8 cellular contexts compared by ENCODE assay signal in the genomic region with DNA sequence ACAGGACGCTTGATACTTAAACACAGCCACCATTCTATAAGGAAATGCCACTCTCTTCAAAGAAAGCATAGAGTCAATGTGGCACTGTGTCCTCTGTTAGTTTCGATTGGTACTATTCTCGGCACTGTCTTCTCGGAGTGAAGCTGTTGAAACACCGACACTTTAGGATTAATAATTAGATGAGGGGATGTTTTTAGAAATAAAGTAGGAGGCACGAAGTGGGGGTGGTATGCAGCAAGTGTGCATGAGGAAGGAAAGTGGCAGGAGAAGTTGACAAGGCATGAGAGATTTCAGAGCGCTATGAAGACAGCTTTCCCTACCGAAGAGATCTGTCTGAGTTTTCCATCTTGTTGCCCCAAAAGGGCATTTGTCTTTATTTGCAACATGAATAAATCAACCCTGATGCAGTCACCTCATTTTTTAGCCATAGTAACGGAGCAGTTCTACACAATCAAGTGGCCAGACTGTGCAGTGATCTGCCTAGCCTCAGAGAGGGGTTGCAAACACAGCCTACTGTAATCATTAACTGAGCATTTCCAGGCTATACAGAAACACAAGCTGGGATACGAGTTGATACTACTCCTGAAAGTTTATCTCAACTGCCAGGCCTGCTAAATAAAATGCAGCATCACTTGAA. TPM values are rescaled to one million over a fixed set of nuclear protein-coding genes. Genes with fewer than 3 reads are reported as not detected.
A peak's percentile ranks its signal among the peaks of the same experiment; 100 is the strongest.
DNase-seq lines count a peak whose midpoint lies in the region; ATAC-seq and TF ChIP-seq lines count a peak whose summit lies in the region.

No MANE protein-coding gene starts in this region.

- no peaks in the 10 kb centered on the region for H3K27me3 ChIP-seq in CD4-positive, CD25-positive, alpha-beta regulatory T cell (ENCODE audit: control insufficient read depth, insufficient read depth, low read length)

- H3K9me3 Mint-ChIP-seq in CD4-positive, CD25-positive, alpha-beta regulatory T cell = no peaks in the 10 kb centered on the region
- H3K9me3 Mint-ChIP-seq in activated naive CD8-positive, alpha-beta T cell (ENCODE audit: low read depth) = no peaks in the 10 kb centered on the region
- H3K9me3 Mint-ChIP-seq in mesothelial cell of epicardium = no peaks in the 10 kb centered on the region

- H3K9me3 ChIP-seq in CD4-positive, CD25-positive, alpha-beta regulatory T cell (ENCODE audit: control insufficient read depth in 2 of 2, low read length in 2 of 2) = no peaks in the 10 kb centered on the region

- no peaks in the 10 kb centered on the region for H3K27me3 Mint-ChIP-seq in CD4-positive, CD25-positive, alpha-beta regulatory T cell
- H3K27me3 Mint-ChIP-seq in activated naive CD8-positive, alpha-beta T cell = no peaks in the 10 kb centered on the region
- H3K27me3 Mint-ChIP-seq in mesothelial cell of epicardium (ENCODE audit: low read depth) = no peaks in the 10 kb centered on the region

- peaks cover 38 to 90% (median 72%) of the 10 kb centered on the region in 4 donors for H3K4me1 Mint-ChIP-seq in CD4-positive, CD25-positive, alpha-beta regulatory T cell
- H3K4me1 Mint-ChIP-seq in activated naive CD8-positive, alpha-beta T cell (ENCODE audit: low read depth) = peaks cover 88% of the 10 kb centered on the region
- peaks cover 30% of the 10 kb centered on the region for H3K4me1 Mint-ChIP-seq in mesothelial cell of epicardium

- peak in 1 of 3 donors; percentile 83 for DNase-seq in CD4-positive, CD25-positive, alpha-beta regulatory T cell
- DNase-seq in mesothelial cell of epicardium (ENCODE audit: low spot score in 2 of 2, unreplicated experiment in 2 of 2) (no peak), HPDE6-E6E7 (ENCODE audit: extremely low spot score) (no peak), HK-2 (ENCODE audit: unreplicated experiment) (no peak), DMS114 treated with DMSO at 0.1 percent for 48 hours (lab: John Stamatoyannopoulos, UW; ENCODE audit: unreplicated experiment) (no peak)
- DNase-seq in stimulated activated CD4-positive, alpha-beta T cell treated with anti-CD3 and anti-CD28 coated beads, Interleukin-15, amount 100 ng/mL, for 24 hours = no peak

- peaks cover 96% of the 10 kb centered on the region for H3K4me1 ChIP-seq in CD4-positive, CD25-positive, alpha-beta regulatory T cell (ENCODE audit: control insufficient read depth, insufficient read depth, low read length, poor library complexity, severe bottlenecking)

- peak overlapping the region; percentile 94 to 100 (median 98) for H3K27ac Mint-ChIP-seq in CD4-positive, CD25-positive, alpha-beta regulatory T cell
- peak overlapping the region; percentile 99 for H3K27ac Mint-ChIP-seq in activated naive CD8-positive, alpha-beta T cell
- no peak overlapping the region for H3K27ac Mint-ChIP-seq in mesothelial cell of epicardium

- H3K36me3 Mint-ChIP-seq in CD4-positive, CD25-positive, alpha-beta regulatory T cell = peaks cover 3% of the 10 kb centered on the region
- peaks cover 13% of the 10 kb centered on the region for H3K36me3 Mint-ChIP-seq in activated naive CD8-positive, alpha-beta T cell
- H3K36me3 Mint-ChIP-seq in mesothelial cell of epicardium = no peaks in the 10 kb centered on the region

- peak overlapping the region; percentile 96 for H3K4me3 ChIP-seq in CD4-positive, CD25-positive, alpha-beta regulatory T cell (ENCODE audit: low read depth, low read length)

- ATAC-seq in CD4-positive, CD25-positive, alpha-beta regulatory T cell (ENCODE audit: low read depth in 2 of 2) = peak; percentile 31 to 40
- ATAC-seq in HG02678 (IDR thresholded peaks at IDR 0.05; ENCODE audit: unreplicated experiment) = peak; percentile 43

- H3K4me3 Mint-ChIP-seq in CD4-positive, CD25-positive, alpha-beta regulatory T cell = peak overlapping the region; percentile 86 to 100 (median 90)
- peak overlapping the region; percentile 94 for H3K4me3 Mint-ChIP-seq in activated naive CD8-positive, alpha-beta T cell
- H3K4me3 Mint-ChIP-seq in mesothelial cell of epicardium = peak overlapping the region; percentile 9

- no peaks in the 10 kb centered on the region for H3K36me3 ChIP-seq in CD4-positive, CD25-positive, alpha-beta regulatory T cell (ENCODE audit: control insufficient read depth, insufficient read depth, low read length)

- no peak for TF ChIP-seq CTCF in mesothelial cell of epicardium (IDR thresholded peaks at IDR 0.05; ENCODE audit: unreplicated experiment)

- peak overlapping the region; percentile 94 for H3K27ac ChIP-seq in CD4-positive, CD25-positive, alpha-beta regulatory T cell (ENCODE audit: insufficient read depth, low read length, poor library complexity, severe bottlenecking)

RNA-seq across cellular contexts. Expression of a gene that starts 8.3 kb away (rescaled TPM):
- 78.9 TPM for total RNA-seq in CD4-positive, CD25-positive, alpha-beta regulatory T cell
- polyA plus RNA-seq in CD4-positive, CD25-positive, alpha-beta regulatory T cell = 10 to 100 TPM; 11.7 to 13.4 (median 12.6) TPM
- total RNA-seq in mesothelial cell of epicardium = 1.4 to 1.6 TPM (median 1.5 TPM) in 3 replicates

Comparison
In these comparisons a context has a peak if more than half of its experiments do, and no peak if none do; other contexts are left out.
1. H3K4me3 Mint-ChIP-seq: peak in every context shown above with its lines; median percentile 94 in activated naive CD8-positive, alpha-beta T cell; 90 in CD4-positive, CD25-positive, alpha-beta regulatory T cell; 9 in mesothelial cell of epicardium.
2. RNA of a gene that starts 8.3 kb away (total RNA-seq): 78.9 TPM in CD4-positive, CD25-positive, alpha-beta regulatory T cell (single experiment); 1.4 to 1.6 TPM in mesothelial cell of epicardium; every median in the first group is over 10 times any median in the second.